In genomic region chr12:89177802-89178201, GRCh38 we compare ENCODE assay signal across 27 cellular contexts.
"Had no signal": no experiment of that assay in that cellular context is flagged by ENCODE, and none has a peak within 500 bp of the region (broad histone marks: within the 10 kb centered on the region; RNA-seq: fewer than 3 reads in every experiment).

No MANE protein-coding gene starts in this region.

- H3K9me3 ChIP-seq: left lung, lower lobe of right lung, ovary, prostate gland, spleen, testis, thyroid gland, transverse colon, upper lobe of left lung, vagina had no signal

- H3K4me1 ChIP-seq: prostate gland, testis, thyroid gland had no signal

- H3K27me3 ChIP-seq: left lung, ovary, spleen, testis, thyroid gland, transverse colon, upper lobe of left lung, vagina had no signal

- H3K36me3 ChIP-seq: left lung, lower lobe of right lung, ovary, prostate gland, spleen, thyroid gland, transverse colon, upper lobe of left lung, vagina had no signal

- H3K27ac Mint-ChIP-seq: immature natural killer cell; mesothelial cell of epicardium; natural killer cell; stimulated activated effector memory CD8-positive, alpha-beta T cell treated with anti-CD3 and anti-CD28 coated beads, Interleukin-12 subunit alpha, Interleukin-12 subunit beta, amount 100 ng/mL, for 72 hours; stimulated activated naive CD8-positive, alpha-beta T cell treated with anti-CD3 and anti-CD28 coated beads, Interleukin-15, Interleukin-2, amounts not matched to agents 100 ng/mL and 50 ng/mL, for 24 hours had no signal

- H3K27me3 Mint-ChIP-seq: stimulated activated naive CD8-positive, alpha-beta T cell treated with anti-CD3 and anti-CD28 coated beads, Interleukin-15, Interleukin-2, amounts not matched to agents 100 ng/mL and 50 ng/mL, for 24 hours had no signal

- H3K9me3 Mint-ChIP-seq: mesothelial cell of epicardium; natural killer cell; stimulated activated effector memory CD8-positive, alpha-beta T cell treated with anti-CD3 and anti-CD28 coated beads, Interleukin-12 subunit alpha, Interleukin-12 subunit beta, amount 100 ng/mL, for 72 hours; stimulated activated naive CD8-positive, alpha-beta T cell treated with anti-CD3 and anti-CD28 coated beads, Interleukin-15, Interleukin-2, amounts not matched to agents 100 ng/mL and 50 ng/mL, for 24 hours had no signal

- DNase-seq: hypothalamus; immature natural killer cell; kidney; left colon; left lung; lower lobe of right lung; mammary epithelial cell; mesenchymal stem cell; naive B cell; natural killer cell; ovary; retina; right cardiac atrium; spleen; stimulated activated CD4-positive, alpha-beta T cell treated with anti-CD3 and anti-CD28 coated beads, Interleukin-4, amount 100 ng/mL, for 24 hours; stimulated activated naive CD4-positive, alpha-beta T cell; substantia nigra; testis; thyroid gland; transverse colon; upper lobe of left lung had no signal

- H3K36me3 Mint-ChIP-seq: mesothelial cell of epicardium; naive B cell; natural killer cell; stimulated activated effector memory CD8-positive, alpha-beta T cell treated with anti-CD3 and anti-CD28 coated beads, Interleukin-12 subunit alpha, Interleukin-12 subunit beta, amount 100 ng/mL, for 72 hours had no signal

- H3K27ac ChIP-seq: left lung, lower lobe of right lung, ovary, prostate gland, skin epidermis, spleen, testis, thyroid gland, transverse colon, upper lobe of left lung, vagina had no signal

- H3K4me3 Mint-ChIP-seq: immature natural killer cell; mesothelial cell of epicardium; naive B cell; natural killer cell; stimulated activated effector memory CD8-positive, alpha-beta T cell treated with anti-CD3 and anti-CD28 coated beads, Interleukin-12 subunit alpha, Interleukin-12 subunit beta, amount 100 ng/mL, for 72 hours; stimulated activated naive CD8-positive, alpha-beta T cell treated with anti-CD3 and anti-CD28 coated beads, Interleukin-15, Interleukin-2, amounts not matched to agents 100 ng/mL and 50 ng/mL, for 24 hours had no signal

- H3K4me3 ChIP-seq: left lung, lower lobe of right lung, ovary, prostate gland, skin epidermis, spleen, testis, thyroid gland, transverse colon, upper lobe of left lung, vagina had no signal
